8 cellular contexts compared by ENCODE assay signal in genomic region chr19:10699650-10700335, GRCh38. TPM values are rescaled to one million over a fixed set of nuclear protein-coding genes. Genes with fewer than 3 reads are reported as not detected.
DNase-seq lines count a peak whose midpoint lies in the region; ATAC-seq and TF ChIP-seq lines count a peak whose summit lies in the region.

No MANE protein-coding gene starts in this region.

- H3K9me3 ChIP-seq in right atrium auricular region: no peaks in the 10 kb centered on the region

- peaks cover 0 to 30% of the 10 kb centered on the region in 2 donors for H3K4me1 ChIP-seq in right atrium auricular region

- ATAC-seq in GM18909 (IDR thresholded peaks at IDR 0.05; ENCODE audit: poor library complexity, unreplicated experiment) (no peak), GM19467 (IDR thresholded peaks at IDR 0.05; ENCODE audit: unreplicated experiment) (no peak)

- DNase-seq in DMS114 treated with DMSO at 0.1 percent for 48 hours (lab: John Stamatoyannopoulos, UW; ENCODE audit: unreplicated experiment): peak; percentile 52
- peak; percentile 50 for DNase-seq in KG1 (lab: John Stamatoyannopoulos, UW)
- DNase-seq in SHP77 (lab: John Stamatoyannopoulos, UW): peak; percentile 15 to 40
- peak; percentile 88 for DNase-seq in activated effector memory CD4-positive, alpha-beta T cell treated with anti-CD3 and anti-CD28 coated beads, Interleukin-2, amount 50 U/mL, for 16 hours
- DNase-seq in right atrium auricular region (ENCODE audit: low spot score): no peak
- DNase-seq in stimulated activated CD4-positive, alpha-beta T cell treated with anti-CD3 and anti-CD28 coated beads, Interleukin-2, amount 100 ng/mL, for 24 hours: peak; percentile 81

- H3K27me3 ChIP-seq in right atrium auricular region: no peaks in the 10 kb centered on the region

- H3K27ac ChIP-seq in right atrium auricular region: no peak overlapping the region

- H3K36me3 ChIP-seq in right atrium auricular region: no peaks in the 10 kb centered on the region

- peak; percentile 16 to 68 for TF ChIP-seq CTCF in right atrium auricular region (IDR thresholded peaks at IDR 0.05)

- H3K4me3 ChIP-seq in right atrium auricular region: no peak overlapping the region

RNA-seq across cellular contexts. Expression of gene QTRT1, which starts 1.4 kb away (rescaled TPM):
- 10 to 100 TPM; 15.2 to 15.8 TPM for total RNA-seq in right atrium auricular region

RNA-seq across cellular contexts. Expression of gene DNM2, which starts 18.1 kb away (rescaled TPM):
- 100 to 1,000 TPM; 111 to 144 TPM for total RNA-seq in right atrium auricular region

RNA-seq across cellular contexts. Expression of gene ILF3, which starts 45.6 kb away (rescaled TPM):
- total RNA-seq in right atrium auricular region: 10 to 100 TPM; 59.2 to 75.1 TPM
